ENCODE assay signal across 9 cellular contexts in genomic region chr1:41360074-41361027, GRCh38. TPM values are rescaled to one million over a fixed set of nuclear protein-coding genes. Genes with fewer than 3 reads are reported as not detected.
DNase-seq lines count a peak whose midpoint lies in the region; ATAC-seq and TF ChIP-seq lines count a peak whose summit lies in the region.
"Had no signal": no experiment of that assay in that cellular context is flagged by ENCODE, and none has a peak within 500 bp of the region (broad histone marks: within the 10 kb centered on the region; RNA-seq: fewer than 3 reads in every experiment).

No MANE protein-coding gene starts in this region.

- peak overlapping the region; percentile 41 for H3K4me3 Mint-ChIP-seq in endodermal cell

- no peak overlapping the region for H3K27ac ChIP-seq in endodermal cell (ENCODE audit: low read depth, low read length)
- H3K27ac ChIP-seq in osteoblast (ENCODE audit: low read depth, low read length): no peak overlapping the region

- ATAC-seq in GM19397 (IDR thresholded peaks at IDR 0.05; ENCODE audit: unreplicated experiment): no peak

- H3K36me3 ChIP-seq in endodermal cell (ENCODE audit: control insufficient read depth, insufficient read depth, low read length): no peaks in the 10 kb centered on the region
- H3K36me3 ChIP-seq in osteoblast (ENCODE audit: insufficient read depth, low read length): no peaks in the 10 kb centered on the region

- H4K20me1 ChIP-seq in osteoblast (ENCODE audit: insufficient read depth, low read length): peaks cover 13% of the 10 kb centered on the region

- DNase-seq in NCI-H748 treated with DMSO at 0.1 percent for 48 hours (lab: John Stamatoyannopoulos, UW) (peak; percentile 84), endodermal cell (peak; percentile 85), osteoblast (ENCODE audit: insufficient read length, low spot score, missing footprints) (peak; percentile 88), LoVo (ENCODE audit: low spot score) (no peak), cortex of kidney (lab: John Stamatoyannopoulos, UW) (no peak), activated gamma-delta T cell (lab: John Stamatoyannopoulos, UW) (no peak)

- peak overlapping the region; percentile 58; the same call in 1 of the 2 replicates for H3K4me3 ChIP-seq in GM08714 (ENCODE audit: low read length)
- H3K4me3 ChIP-seq in endodermal cell (ENCODE audit: low read length): peak overlapping the region; percentile 59
- H3K4me3 ChIP-seq in osteoblast (ENCODE audit: insufficient read depth, low read length): peak overlapping the region; percentile 70

- peaks cover 65% of the 10 kb centered on the region for H3K27me3 Mint-ChIP-seq in endodermal cell (ENCODE audit: insufficient read depth)

- H3K79me2 ChIP-seq in osteoblast (ENCODE audit: insufficient read depth, low read length): no peaks in the 10 kb centered on the region

- no peak overlapping the region for H2AFZ ChIP-seq in osteoblast (ENCODE audit: low read length)

- H3K9me3 Mint-ChIP-seq in endodermal cell: no peaks in the 10 kb centered on the region

- peaks cover 9% of the 10 kb centered on the region for H3K4me1 ChIP-seq in endodermal cell (ENCODE audit: control insufficient read depth, insufficient read depth, low read length)
- H3K4me1 ChIP-seq in osteoblast (ENCODE audit: insufficient read depth, low read length): peaks cover 9% of the 10 kb centered on the region

- no peaks in the 10 kb centered on the region for H3K36me3 Mint-ChIP-seq in endodermal cell (ENCODE audit: low read depth)

- H3K9me3 ChIP-seq in endodermal cell (ENCODE audit: control insufficient read depth, low read length) (no peaks in the 10 kb centered on the region), osteoblast (ENCODE audit: low read depth, low read length) (no peaks in the 10 kb centered on the region)

- TF ChIP-seq CTCF in endodermal cell (conservative IDR thresholded peaks at IDR 0.05) (no peak), osteoblast (IDR thresholded peaks at IDR 0.05; ENCODE audit: extremely low read depth, low read depth, low read length) (no peak)

- peaks cover 45% of the 10 kb centered on the region for H3K27me3 ChIP-seq in endodermal cell (ENCODE audit: control insufficient read depth, insufficient read depth, low read length, poor library complexity, severe bottlenecking)
- peaks cover 33% of the 10 kb centered on the region for H3K27me3 ChIP-seq in osteoblast (ENCODE audit: insufficient read depth, low read length)

- peak overlapping the region; percentile 66 for H3K4me2 ChIP-seq in osteoblast (ENCODE audit: insufficient read depth, low read length)

- H3K27ac Mint-ChIP-seq in endodermal cell: peak overlapping the region; percentile 82

- WGBS in endodermal cell (ENCODE audit: insufficient coverage in 1 of 2, insufficient read length in 1 of 2), 2 experiments: 39 to 52% methylated on average over 14 to 19 of the region's 19 CpGs

- H3K4me1 Mint-ChIP-seq in endodermal cell: peaks cover 26% of the 10 kb centered on the region

- no peak overlapping the region for H3K9ac ChIP-seq in endodermal cell (ENCODE audit: extremely low read depth, low read length, poor library complexity, severe bottlenecking)

RNA-seq across cellular contexts. Expression of gene FOXO6, which starts 0.9 kb away (rescaled TPM):
- total RNA-seq in endodermal cell (1 to 10 TPM; 1.7 to 1.8 TPM), osteoblast (not detected in 2 replicates)
- 2.9 TPM for polyA plus RNA-seq in endodermal cell (2013, experiment 1 of 2)
- polyA plus RNA-seq in endodermal cell (2013, experiment 2 of 2): 2.8 TPM
- total RNA-seq: T-helper 1 cell treated with Interleukin-12 subunit alpha and Interleukin-12 subunit beta and Interleukin-4 antibody, amounts not matched to agents 30 ng/mL and 1 ng/mL, for 36 hours had no signal

Comparison
In these comparisons a context has a peak if more than half of its experiments do, and no peak if none do; other contexts are left out.
1. DNase-seq: peak in NCI-H748 treated with DMSO at 0.1 percent for 48 hours (single experiment), endodermal cell (single experiment) and osteoblast (single experiment); none in LoVo (single experiment), cortex of kidney (single experiment) and activated gamma-delta T cell (single experiment).
2. Peak in every context shown above with its lines, with median percentiles within 50 percentile points of each other: H3K4me3 ChIP-seq.